In genomic region chr12:44521702-44522101, GRCh38 we compare ENCODE assay signal across 10 cellular contexts.
"Had no signal": no experiment of that assay in that cellular context is flagged by ENCODE, and none has a peak within 500 bp of the region (broad histone marks: within the 10 kb centered on the region; RNA-seq: fewer than 3 reads in every experiment).

No MANE protein-coding gene starts in this region.

- H3K4me3 ChIP-seq: GM23248, GM23338, HAP-1 had no signal

- DNase-seq: GM23248, GOT3, H7, H9, HCEC 1CT, HFFc6 had no signal

- ATAC-seq: GM23338, HCT116 had no signal

- H3K4me3 Mint-ChIP-seq: GM23338, H9, HFFc6 had no signal

- H3K9ac ChIP-seq: GM23248 had no signal

- H3K4me2 ChIP-seq: GM23338 had no signal

- H3K27ac Mint-ChIP-seq: GM23338, HFFc6 had no signal

- H3K9me3 ChIP-seq: HAP-1 had no signal

- H3K9me3 Mint-ChIP-seq: GM23338, H9 had no signal

- H3K36me3 ChIP-seq: HAP-1 had no signal

- H3K27ac ChIP-seq: GM23248 had no signal

- H2AFZ ChIP-seq: GM23248, GM23338 had no signal

- H3K4me1 ChIP-seq: HAP-1 had no signal

- FAIRE-seq: H54 had no signal
